19 cellular contexts compared by ENCODE assay signal in genomic region chr5:35920890-35921289, GRCh38. TPM values are rescaled to one million over a fixed set of nuclear protein-coding genes. Genes with fewer than 3 reads are reported as not detected.
DNase-seq lines count a peak whose midpoint lies in the region; ATAC-seq and TF ChIP-seq lines count a peak whose summit lies in the region.
"Had no signal": no experiment of that assay in that cellular context is flagged by ENCODE, and none has a peak within 500 bp of the region (broad histone marks: within the 10 kb centered on the region; RNA-seq: fewer than 3 reads in every experiment).

No MANE protein-coding gene starts in this region.

- H2AK5ac ChIP-seq in IMR-90 (ENCODE audit: low read depth, low read length) = peak overlapping the region; percentile 82

- peaks cover 6% of the 10 kb centered on the region for H3K9me3 Mint-ChIP-seq in neural crest cell
- peaks cover 0 to 6% (median 5%) of the 10 kb centered on the region in 8 donors for H3K9me3 Mint-ChIP-seq in CD4-positive, alpha-beta memory T cell

- H2BK120ac ChIP-seq in IMR-90 (ENCODE audit: low read depth, low read length) = peak overlapping the region; percentile 99

- no peak overlapping the region for H2AFZ ChIP-seq in IMR-90 (replicated peaks; ENCODE audit: low read length, poor library complexity)

- peaks cover 7% of the 10 kb centered on the region for H3K4me1 Mint-ChIP-seq in neural crest cell
- H3K4me1 Mint-ChIP-seq in CD4-positive, alpha-beta memory T cell = peaks cover 22 to 36% (median 30%) of the 10 kb centered on the region in 4 donors

- H3K4me2 ChIP-seq in IMR-90 (ENCODE audit: low read depth, low read length) = no peak overlapping the region

- in situ Hi-C loops in IMR-90 (cut with MboI; ENCODE audit: low sequenced_read_pairs) = loop anchor here (5.0 to 10.0 kb wide), 4 partner anchors 144 to 829 kb away; partner anchors contain the start of gene SPEF2

- dilution Hi-C loops in IMR-90 (cut with HindIII; ENCODE audit: low sequenced_read_pairs, unreplicated experiment) = no loop called here

- H3K27me3 ChIP-seq in IMR-90 (ENCODE audit: control insufficient read depth, insufficient read depth, low read length) = no peaks in the 10 kb centered on the region
- no peaks in the 10 kb centered on the region for H3K27me3 ChIP-seq in CD4-positive, alpha-beta memory T cell (ENCODE audit: insufficient read depth, low read length)

- no peak overlapping the region for H2BK5ac ChIP-seq in IMR-90 (ENCODE audit: low read depth, low read length, poor library complexity, severe bottlenecking)

- DNase-seq in ELF-1 (ENCODE audit: low read depth, low spot score) (peak; percentile 36), IMR-90 (no peak), cardiac fibroblast (ENCODE audit: low read depth in 2 of 2) (peak in 1 of 2 donors; percentile 18), neural crest cell (ENCODE audit: low read depth, low spot score) (peak; percentile 8), iPS-NIHi11 (ENCODE audit: low spot score) (no peak), NCI-H345 treated with DMSO at 0.1 percent for 48 hours (lab: John Stamatoyannopoulos, UW; ENCODE audit: unreplicated experiment) (no peak)
- no peak for DNase-seq in CD4-positive, alpha-beta memory T cell
- DNase-seq: activated CD8-positive, alpha-beta memory T cell treated with anti-CD3 and anti-CD28 coated beads, Interleukin-2, amount 10 ng/mL, durations not matched to agents 7 days and 5 days; activated naive CD4-positive, alpha-beta T cell treated with anti-CD3 and anti-CD28 coated beads, Interleukin-2, amount 50 U/mL, for 16 hours; CD4-positive, CD25-positive, alpha-beta regulatory T cell; central memory CD4-positive, alpha-beta T cell; hypothalamus; left ventricle myocardium inferior; NCI-H1694; NK-92 treated with Interleukin-12 subunit alpha and Interleukin-12 subunit beta, amount 100 ng/mL, for 24 hours had no signal

- no peak overlapping the region for H3K27ac Mint-ChIP-seq in neural crest cell (ENCODE audit: unreplicated experiment)
- H3K27ac Mint-ChIP-seq in CD4-positive, alpha-beta memory T cell = no peak overlapping the region
- H3K27ac Mint-ChIP-seq: activated CD8-positive, alpha-beta memory T cell treated with anti-CD3 and anti-CD28 coated beads, Interleukin-2, amount 10 ng/mL, durations not matched to agents 7 days and 5 days; CD4-positive, CD25-positive, alpha-beta regulatory T cell had no signal

- no peak overlapping the region; the same call in 1 of the 2 replicates for H3K14ac ChIP-seq in IMR-90 (replicated peaks; ENCODE audit: low read depth, low read length)

- no peak overlapping the region for H3K4me3 Mint-ChIP-seq in neural crest cell
- H3K4me3 Mint-ChIP-seq in CD4-positive, alpha-beta memory T cell = no peak overlapping the region
- H3K4me3 Mint-ChIP-seq: activated CD8-positive, alpha-beta memory T cell treated with anti-CD3 and anti-CD28 coated beads, Interleukin-2, amount 10 ng/mL, durations not matched to agents 7 days and 5 days; CD4-positive, CD25-positive, alpha-beta regulatory T cell had no signal

- H3K4me3 ChIP-seq in IMR-90 (ENCODE audit: insufficient read depth, low read depth, low read length) (no peak overlapping the region), cardiac fibroblast (replicated peaks in 1 of 2; ENCODE audit: low read depth in 2 of 2, low read length in 2 of 2) (no peak overlapping the region)
- H3K4me3 ChIP-seq in CD4-positive, alpha-beta memory T cell (ENCODE audit: low read length in 2 of 2) = no peak overlapping the region
- H3K4me3 ChIP-seq: left ventricle myocardium inferior, SK-N-MC had no signal

- TF ChIP-seq RAD21 in IMR-90 (IDR thresholded peaks at IDR 0.05; ENCODE audit: low read length) = no peak

- CTCF ChIA-PET in IMR-90 (lab: Yijun Ruan, JAX) = no interaction called here
- CTCF ChIA-PET in CD4-positive, alpha-beta memory T cell (lab: Charles Lee; ENCODE audit: partially characterized antibody) = interaction anchor here (0.9 to 3.3 kb wide), 4 partner anchors 10 to 272 kb away, joined by 3 to 25 read pairs (median 4); no protein-coding TSS in a partner anchor

- no peak overlapping the region for H3K9ac ChIP-seq in IMR-90 (ENCODE audit: low read depth, low read length)

- H3K27me3 Mint-ChIP-seq in neural crest cell (ENCODE audit: low read depth) = peaks cover 32% of the 10 kb centered on the region
- H3K27me3 Mint-ChIP-seq in CD4-positive, alpha-beta memory T cell = peaks cover 0 to 2% of the 10 kb centered on the region in 2 donors
- H3K27me3 Mint-ChIP-seq: activated CD8-positive, alpha-beta memory T cell treated with anti-CD3 and anti-CD28 coated beads, Interleukin-2, amount 10 ng/mL, durations not matched to agents 7 days and 5 days had no signal

- TF ChIP-seq POLR2A in IMR-90 (IDR thresholded peaks at IDR 0.05; ENCODE audit: low read depth, low read length) = no peak

- H4K91ac ChIP-seq in IMR-90 (ENCODE audit: insufficient read depth, low read depth, low read length) = peak overlapping the region; percentile 95

- 81% methylated on average over 7 of the region's 11 CpGs; no CpG with 5 or more reads in 1 of the 2 experiments for WGBS in IMR-90 (ENCODE audit: extremely low coverage in 2 of 2, insufficient read length in 1 of 2), 2 experiments

- H3K27ac ChIP-seq in IMR-90 (ENCODE audit: insufficient read depth, low read length) = no peak overlapping the region
- H3K27ac ChIP-seq in CD4-positive, alpha-beta memory T cell (ENCODE audit: low read depth, low read length) = no peak overlapping the region
- H3K27ac ChIP-seq: left ventricle myocardium inferior, SK-N-MC had no signal

- H2BK15ac ChIP-seq in IMR-90 (ENCODE audit: low read depth, low read length) = peak overlapping the region; percentile 76; the same call in 2 of the 3 replicates

- no peaks in the 10 kb centered on the region for H4K20me1 ChIP-seq in IMR-90 (ENCODE audit: insufficient read depth, low read length)

- peaks cover 8% of the 10 kb centered on the region for H3K9me1 ChIP-seq in IMR-90 (ENCODE audit: insufficient read depth, low read length)

- peak overlapping the region; percentile 99 for H3K4ac ChIP-seq in IMR-90 (ENCODE audit: low read depth, low read length)

- peak overlapping the region in 1 of 2 experiments; percentile 44; a peak in 1 of 4 replicates for H4K8ac ChIP-seq in IMR-90 (ENCODE audit: low read depth in 2 of 2, low read length in 2 of 2)

- H3K4me1 ChIP-seq in IMR-90 (ENCODE audit: control insufficient read depth, insufficient read depth, low read length) = peaks cover 9% of the 10 kb centered on the region
- H3K4me1 ChIP-seq in CD4-positive, alpha-beta memory T cell (ENCODE audit: insufficient read depth, low read length) = peaks cover 15% of the 10 kb centered on the region
- H3K4me1 ChIP-seq: left ventricle myocardium inferior had no signal

- H3K56ac ChIP-seq in IMR-90 (ENCODE audit: extremely low read depth, insufficient read depth, low read length) = no peak overlapping the region

- ATAC-seq in IMR-90 (ENCODE audit: low read depth) (no peak), GM19397 (IDR thresholded peaks at IDR 0.05; ENCODE audit: unreplicated experiment) (no peak)
- ATAC-seq: activated CD8-positive, alpha-beta memory T cell treated with anti-CD3 and anti-CD28 coated beads, Interleukin-2, amount 10 ng/mL, durations not matched to agents 7 days and 5 days; esophagus mucosa had no signal

- no peaks in the 10 kb centered on the region for H3K79me1 ChIP-seq in IMR-90 (ENCODE audit: low read depth in 1 of 2, low read length in 2 of 2)

- no peaks in the 10 kb centered on the region for H3K36me3 Mint-ChIP-seq in neural crest cell (ENCODE audit: low read depth)
- no peaks in the 10 kb centered on the region for H3K36me3 Mint-ChIP-seq in CD4-positive, alpha-beta memory T cell

- no peak overlapping the region for H2AK9ac ChIP-seq in IMR-90 (replicated peaks; ENCODE audit: low read depth, low read length, poor library complexity)

- H3K9me3 ChIP-seq in IMR-90 (ENCODE audit: control insufficient read depth, insufficient read depth, low read length) = peaks cover 4% of the 10 kb centered on the region; the same call in 1 of the 2 replicates
- no peaks in the 10 kb centered on the region for H3K9me3 ChIP-seq in CD4-positive, alpha-beta memory T cell (ENCODE audit: control insufficient read depth in 1 of 2, low read length in 2 of 2)

- no peak overlapping the region for H3K23ac ChIP-seq in IMR-90 (ENCODE audit: low read depth, low read length)

- POLR2A ChIA-PET in IMR-90 (lab: Charles Lee; ENCODE audit: unreplicated experiment) = no interaction called here
- POLR2A ChIA-PET in CD4-positive, alpha-beta memory T cell (lab: Charles Lee; ENCODE audit: partially characterized antibody) = interaction anchor here (1.6 kb wide), 1 partner anchor 39 kb away, joined by 10 read pairs; no protein-coding TSS in a partner anchor

- H3K36me3 ChIP-seq in IMR-90 (ENCODE audit: control insufficient read depth, insufficient read depth, low read length) = no peaks in the 10 kb centered on the region
- H3K36me3 ChIP-seq in CD4-positive, alpha-beta memory T cell (ENCODE audit: insufficient read depth, low read length) = no peaks in the 10 kb centered on the region
- H3K36me3 ChIP-seq: left ventricle myocardium inferior had no signal

- H3K18ac ChIP-seq in IMR-90 (ENCODE audit: low read depth, low read length) = peak overlapping the region; percentile 99; the same call in 1 of the 2 replicates

- TF ChIP-seq CTCF in IMR-90 (conservative IDR thresholded peaks at IDR 0.05; ENCODE audit: low read depth, low read length) = no peak; the same call in 1 of the 2 replicates
- peak; percentile 13 for TF ChIP-seq CTCF in cardiac fibroblast (IDR thresholded peaks at IDR 0.05; ENCODE audit: low read depth, low read length)
- TF ChIP-seq CTCF in neural crest cell (conservative IDR thresholded peaks at IDR 0.05) = peak; percentile 44

- intact Hi-C loops in IMR-90 (cut with micrococcal nuclease) = loop anchor here (10.0 kb wide), 1 partner anchor 1446 kb away; no protein-coding TSS in a partner anchor
- intact Hi-C loops in CD4-positive, alpha-beta memory T cell (cut with micrococcal nuclease) = no loop called here

- H2BK20ac ChIP-seq in IMR-90 (ENCODE audit: low read depth, low read length) = peak overlapping the region; percentile 98

- BruUV-seq in IMR-90 (replicated peaks; lab: Mats Ljungman, UMichigan) = no TSS peak

- no peak overlapping the region for H4K5ac ChIP-seq in IMR-90 (ENCODE audit: low read depth, low read length)

TF ChIP-seq in IMR-90, 13 proteins besides CTCF, POLR2A, EP300 and RAD21 (continues in another document):
- TF ChIP-seq RCOR1 (IDR thresholded peaks at IDR 0.05; ENCODE audit: insufficient replicate concordance, low read length) = no peak
- no peak for TF ChIP-seq RFX5 (IDR thresholded peaks at IDR 0.05; ENCODE audit: low read depth, low read length)
- no peak for TF ChIP-seq MXI1 (IDR thresholded peaks at IDR 0.05; ENCODE audit: borderline replicate concordance, low read depth, low read length)
- TF ChIP-seq FOS (IDR thresholded peaks at IDR 0.05; ENCODE audit: low read depth, low read length) = no peak
- no peak for TF ChIP-seq NFE2L2 (IDR thresholded peaks at IDR 0.05; ENCODE audit: low read depth, low read length)

RNA-seq across cellular contexts. Expression of gene CAPSL, which starts 17.5 kb away (rescaled TPM):
- total RNA-seq in IMR-90 (2012; rRNA removed) = not detected in 2 replicates
- polyA plus RNA-seq in IMR-90 (2012; rRNA removed) = 0.09 TPM in 1 of 2 replicates, not detected in the other
- polyA plus RNA-seq in IMR-90 (2012; cell fraction: cytosol; rRNA removed) = not detected in 2 replicates
- polyA plus RNA-seq in IMR-90 (2012; cell fraction: nucleus; rRNA removed; ENCODE audit: low replicate concordance) = not detected in 2 replicates
- not detected in 2 replicates for total RNA-seq in neural crest cell
- not detected for total RNA-seq in CD4-positive, alpha-beta memory T cell
- not detected for polyA plus RNA-seq in CD4-positive, alpha-beta memory T cell
- total RNA-seq: CD4-positive, CD25-positive, alpha-beta regulatory T cell; esophagus mucosa; left ventricle myocardium inferior; skeletal muscle tissue had no signal
- polyA plus RNA-seq: CD4-positive, CD25-positive, alpha-beta regulatory T cell had no signal

Comparison
In these comparisons a context has a peak if more than half of its experiments do, and no peak if none do; other contexts are left out.
1. DNase-seq: peak in ELF-1 (single experiment) and neural crest cell (single experiment); none in IMR-90 (single experiment), CD4-positive, alpha-beta memory T cell (0 of 5), iPS-NIHi11 (single experiment) and NCI-H345 treated with DMSO at 0.1 percent for 48 hours (single experiment).